13 cellular contexts compared by ENCODE assay signal in genomic region chr2:241375300-241375699, GRCh38. TPM values are rescaled to one million over a fixed set of nuclear protein-coding genes. Genes with fewer than 3 reads are reported as not detected.
DNase-seq lines count a peak whose midpoint lies in the region; ATAC-seq and TF ChIP-seq lines count a peak whose summit lies in the region.
"Had no signal": no experiment of that assay in that cellular context is flagged by ENCODE, and none has a peak within 500 bp of the region (broad histone marks: within the 10 kb centered on the region; RNA-seq: fewer than 3 reads in every experiment).

No MANE protein-coding gene starts in this region.

- no TSS peak for BruUV-seq in Caco-2 (replicated peaks; lab: Mats Ljungman, UMichigan)

- no peak for ATAC-seq in activated B cell treated with CpG ODN at 0.5 μM for 24 hours (ENCODE audit: low read depth)
- ATAC-seq in GM21723 (IDR thresholded peaks at IDR 0.05; ENCODE audit: unreplicated experiment) = no peak
- ATAC-seq: GM23338, SK-N-SH treated with all-trans-retinoic acid at 6 μM for 48 hours had no signal

- intact Hi-C loops in Caco-2 (cut with micrococcal nuclease; ENCODE audit: unreplicated experiment) = loop anchor here (2.0 kb wide), 1 partner anchor 18 kb away; no protein-coding TSS in a partner anchor
- intact Hi-C loops in activated B cell treated with CpG ODN at 0.5 μM for 24 hours (cut with micrococcal nuclease) = loop anchor here (2.0 kb wide), 1 partner anchor 18 kb away; no protein-coding TSS in a partner anchor
- intact Hi-C loops in stomach (cut with DNase I; ENCODE audit: low total_unique reads) = no loop called here

- H3K4me3 ChIP-seq in Caco-2 (ENCODE audit: low read depth, low read length) (no peak overlapping the region), stomach (no peak overlapping the region)
- H3K4me3 ChIP-seq: GM23338 had no signal

- no peak for TF ChIP-seq CTCF in Caco-2 (IDR thresholded peaks at IDR 0.05; ENCODE audit: insufficient read depth in 1 of 2, low read depth in 1 of 2, low read length in 1 of 2, severe bottlenecking in 1 of 2, unreplicated experiment in 1 of 2)
- no peak for TF ChIP-seq CTCF in activated B cell treated with CpG ODN at 0.5 μM for 24 hours (IDR thresholded peaks at IDR 0.05)
- no peak for TF ChIP-seq CTCF in mesothelial cell of epicardium (IDR thresholded peaks at IDR 0.05; ENCODE audit: unreplicated experiment)
- TF ChIP-seq CTCF in stomach (IDR thresholded peaks at IDR 0.05) = no peak

- H3K4me1 ChIP-seq in Caco-2 (peaks cover 37% of the 10 kb centered on the region), stomach (peaks cover 23 to 87% (median 55%) of the 10 kb centered on the region in 4 donors)

- DNase-seq in Caco-2 = no peak
- DNase-seq in activated B cell treated with CpG ODN at 0.5 μM for 24 hours = no peak
- no peak for DNase-seq in mesothelial cell of epicardium (ENCODE audit: low spot score in 2 of 2, unreplicated experiment in 2 of 2)
- no peak for DNase-seq in stomach
- no peak for DNase-seq in globus pallidus (ENCODE audit: low spot score)
- no peak for DNase-seq in epidermal melanocyte (ENCODE audit: insufficient read length, low spot score)
- no peak for DNase-seq in hippocampal formation (lab: John Stamatoyannopoulos, UW)
- DNase-seq: NCI-H146, NCI-H446, SHP77 had no signal

- H3K9me3 Mint-ChIP-seq in Caco-2 (ENCODE audit: unreplicated experiment) = no peaks in the 10 kb centered on the region
- no peaks in the 10 kb centered on the region for H3K9me3 Mint-ChIP-seq in activated B cell treated with CpG ODN at 0.5 μM for 24 hours
- H3K9me3 Mint-ChIP-seq in mesothelial cell of epicardium = no peaks in the 10 kb centered on the region
- H3K9me3 Mint-ChIP-seq: GM23338 had no signal

- H3K4me3 Mint-ChIP-seq in Caco-2 (ENCODE audit: unreplicated experiment) (peak overlapping the region; percentile 58), activated B cell treated with CpG ODN at 0.5 μM for 24 hours (no peak overlapping the region), mesothelial cell of epicardium (no peak overlapping the region)
- H3K4me3 Mint-ChIP-seq: GM23338 had no signal

- TF ChIP-seq POLR2A in stomach (IDR thresholded peaks at IDR 0.05) = no peak

- H3K27ac ChIP-seq in stomach = peak overlapping the region; percentile 32 to 84 (median 72)

- H3K27me3 Mint-ChIP-seq in Caco-2 (ENCODE audit: insufficient read depth, unreplicated experiment) (no peaks in the 10 kb centered on the region), activated B cell treated with CpG ODN at 0.5 μM for 24 hours (no peaks in the 10 kb centered on the region), mesothelial cell of epicardium (ENCODE audit: low read depth) (no peaks in the 10 kb centered on the region)

- no peak for TF ChIP-seq EP300 in stomach (IDR thresholded peaks at IDR 0.05)

- peak overlapping the region; percentile 90 for H3K27ac Mint-ChIP-seq in Caco-2 (ENCODE audit: unreplicated experiment)
- H3K27ac Mint-ChIP-seq in activated B cell treated with CpG ODN at 0.5 μM for 24 hours = peak overlapping the region; percentile 93
- peak overlapping the region; percentile 75 for H3K27ac Mint-ChIP-seq in mesothelial cell of epicardium
- H3K27ac Mint-ChIP-seq: GM23338 had no signal

- H3K9me3 ChIP-seq in Caco-2 (no peaks in the 10 kb centered on the region), stomach (no peaks in the 10 kb centered on the region)

- 62 to 75% (median 66%) methylated on average over 1 of the region's 1 CpG for WGBS in stomach, 5 donors

- H3K4me1 Mint-ChIP-seq in Caco-2 (ENCODE audit: low read depth, unreplicated experiment) (peaks cover 12% of the 10 kb centered on the region), activated B cell treated with CpG ODN at 0.5 μM for 24 hours (peaks cover 58% of the 10 kb centered on the region), mesothelial cell of epicardium (peaks cover 32% of the 10 kb centered on the region)

- POLR2A ChIA-PET in Caco-2 (lab: Charles Lee) (no interaction called here), activated B cell treated with CpG ODN at 0.5 μM for 24 hours (lab: Charles Lee) (interaction anchor here (0.6 to 4.1 kb wide), 7 partner anchors 11 to 328 kb away, joined by 3 to 33 read pairs (median 8); partner anchors contain the start of gene HDLBP)

- no peaks in the 10 kb centered on the region; the same call in 1 of the 2 replicates for H3K36me3 ChIP-seq in Caco-2 (ENCODE audit: control insufficient read depth, insufficient read depth, low read length)
- H3K36me3 ChIP-seq in stomach = peaks cover 0 to 20% (median 14%) of the 10 kb centered on the region in 4 donors

- CTCF ChIA-PET in Caco-2 (lab: Charles Lee) = interaction anchor here (0.7 kb wide), 2 partner anchors 17 to 283 kb away, joined by 3 to 4 read pairs; no protein-coding TSS in a partner anchor
- CTCF ChIA-PET in activated B cell treated with CpG ODN at 0.5 μM for 24 hours (lab: Charles Lee) = interaction anchor here (1.0 to 2.6 kb wide), 3 partner anchors 16 to 60 kb away, joined by 3 to 9 read pairs (median 3); partner anchors contain the start of genes HDLBP and SEPTIN2

- H3K27me3 ChIP-seq in Caco-2 (replicated peaks; ENCODE audit: control insufficient read depth, insufficient read depth, low read length) (no peaks in the 10 kb centered on the region), stomach (no peaks in the 10 kb centered on the region)

- peaks cover 18% of the 10 kb centered on the region for H3K36me3 Mint-ChIP-seq in Caco-2 (ENCODE audit: insufficient read depth, unreplicated experiment)
- H3K36me3 Mint-ChIP-seq in activated B cell treated with CpG ODN at 0.5 μM for 24 hours (ENCODE audit: low read depth) = peaks cover 46% of the 10 kb centered on the region
- H3K36me3 Mint-ChIP-seq in mesothelial cell of epicardium = no peaks in the 10 kb centered on the region

RNA-seq across cellular contexts. Expression of gene FARP2, which starts 19.2 kb away (rescaled TPM):
- total RNA-seq in Caco-2 (2022) (37.2 and 37.3 TPM in 2 replicates), activated B cell treated with CpG ODN at 0.5 μM for 24 hours (74.7 and 91.2 TPM in 2 replicates), mesothelial cell of epicardium (54.9 to 55.1 TPM (median 54.9 TPM) in 3 replicates), stomach (100 to 1,000 TPM in 3 of 5 donors, 10 to 100 TPM in 2; 54.2 to 260 (median 108) TPM)
- 10 to 100 TPM; 15.8 to 35.6 (median 20.0) TPM for polyA plus RNA-seq in stomach

RNA-seq across cellular contexts. Expression of gene SEPTIN2, which starts 59.6 kb away (rescaled TPM):
- 209 TPM in 2 replicates for total RNA-seq in Caco-2 (2022)
- total RNA-seq in activated B cell treated with CpG ODN at 0.5 μM for 24 hours = 238 and 251 TPM in 2 replicates
- 507 to 522 TPM (median 508 TPM) in 3 replicates for total RNA-seq in mesothelial cell of epicardium
- total RNA-seq in stomach = 100 to 1,000 TPM in 4 of 5 donors, 10 to 100 TPM in 1; 88.7 to 603 (median 272) TPM
- polyA plus RNA-seq in stomach = 100 to 1,000 TPM; 104 to 169 (median 164) TPM

RNA-seq across cellular contexts. Expression of gene HDLBP, which starts 59.8 kb away (rescaled TPM):
- total RNA-seq in Caco-2 (2022) (350 and 379 TPM in 2 replicates), activated B cell treated with CpG ODN at 0.5 μM for 24 hours (158 and 168 TPM in 2 replicates), mesothelial cell of epicardium (479 to 484 TPM (median 480 TPM) in 3 replicates), stomach (100 to 1,000 TPM; 350 to 752 (median 530) TPM)
- polyA plus RNA-seq in stomach = 100 to 1,000 TPM; 171 to 207 (median 173) TPM
